ENCODE assay signal across 11 cellular contexts in the genomic region with DNA sequence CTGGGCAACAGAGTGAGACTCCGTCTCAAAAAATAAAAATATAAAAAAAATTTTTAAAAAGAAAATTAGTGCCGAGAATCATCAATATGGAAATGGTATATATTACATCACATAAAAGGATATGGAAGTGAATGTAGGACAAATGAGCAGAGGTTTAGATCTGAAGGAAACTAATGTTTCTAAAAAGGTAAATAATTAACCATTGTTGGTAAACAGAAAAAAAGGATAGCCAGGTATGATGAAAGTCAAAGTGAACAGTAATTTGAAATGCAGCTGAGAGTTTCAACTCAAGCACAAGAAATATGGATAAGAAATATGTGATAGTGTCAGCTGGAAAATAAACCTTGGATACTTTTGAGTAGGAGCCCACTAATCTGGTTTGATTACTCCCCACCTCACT.
"Had no signal": no experiment of that assay in that cellular context is flagged by ENCODE, and none has a peak within 500 bp of the region (broad histone marks: within the 10 kb centered on the region; RNA-seq: fewer than 3 reads in every experiment).

No MANE protein-coding gene starts in this region.

- H2AFZ ChIP-seq: GM23248, GM23338 had no signal

- DNase-seq: GM23248, GOT3, H7, H9, HCEC 1CT, HFFc6 had no signal

- H3K4me1 ChIP-seq: HAP-1 had no signal

- H3K9ac ChIP-seq: GM23248 had no signal

- H3K4me3 ChIP-seq: GM23248, GM23338, HAP-1 had no signal

- H3K9me3 ChIP-seq: HAP-1 had no signal

- H3K4me2 ChIP-seq: GM23338 had no signal

- ATAC-seq: GM23338, HCT116 had no signal

- FAIRE-seq: H1, H54 had no signal

- H3K27ac ChIP-seq: GM23248 had no signal
